21 cellular contexts compared by ENCODE assay signal in genomic region chr1:210776722-210777121, GRCh38.
DNase-seq lines count a peak whose midpoint lies in the region; ATAC-seq and TF ChIP-seq lines count a peak whose summit lies in the region.
"Had no signal": no experiment of that assay in that cellular context is flagged by ENCODE, and none has a peak within 500 bp of the region (broad histone marks: within the 10 kb centered on the region; RNA-seq: fewer than 3 reads in every experiment).

No MANE protein-coding gene starts in this region.

- no peaks in the 10 kb centered on the region for H3K36me3 ChIP-seq in esophagus muscularis mucosa
- H3K36me3 ChIP-seq: BE2C, BLaER1 had no signal

- H3K4me3 Mint-ChIP-seq in activated naive CD8-positive, alpha-beta T cell treated with anti-CD3 and anti-CD28 coated beads for 36 hours = no peak overlapping the region
- H3K4me3 Mint-ChIP-seq: CD14-positive monocyte; CD4-positive, alpha-beta memory T cell; CD4-positive, CD25-positive, alpha-beta regulatory T cell; CD8-positive, alpha-beta memory T cell had no signal

- WGBS in esophagus muscularis mucosa = 75% methylated on average over 3 of the region's 3 CpGs

- no peaks in the 10 kb centered on the region for H3K4me1 Mint-ChIP-seq in activated naive CD8-positive, alpha-beta T cell treated with anti-CD3 and anti-CD28 coated beads for 36 hours
- H3K4me1 Mint-ChIP-seq: CD14-positive monocyte; CD4-positive, alpha-beta memory T cell; CD4-positive, CD25-positive, alpha-beta regulatory T cell; CD8-positive, alpha-beta memory T cell had no signal

- H3K27ac ChIP-seq in esophagus muscularis mucosa (replicated peaks in 1 of 4) = no peak overlapping the region
- H3K27ac ChIP-seq: BLaER1 had no signal

- intact Hi-C loops in esophagus muscularis mucosa (cut with DNase I) = no loop called here

- H3K4me1 ChIP-seq in esophagus muscularis mucosa = peaks cover 0 to 8% (median 0%) of the 10 kb centered on the region in 4 donors
- H3K4me1 ChIP-seq: BE2C, BLaER1 had no signal

- no peaks in the 10 kb centered on the region for H3K9me3 ChIP-seq in esophagus muscularis mucosa
- H3K9me3 ChIP-seq: BE2C, BLaER1 had no signal

- DNase-seq in NCI-H1694 treated with DMSO at 0.1 percent for 48 hours (lab: John Stamatoyannopoulos, UW) = peak; percentile 32
- no peak for DNase-seq in NCI-H1694 (lab: John Stamatoyannopoulos, UW)
- peak; percentile 61 for DNase-seq in cerebellar cortex (ENCODE audit: low spot score)
- peak; percentile 12 for DNase-seq in esophagus muscularis mucosa (ENCODE audit: extremely low spot score)
- no peak for DNase-seq in activated naive CD8-positive, alpha-beta T cell treated with anti-CD3 and anti-CD28 coated beads for 36 hours
- DNase-seq: 8988T; ACHN; BE2C; CD4-positive, alpha-beta memory T cell; CD4-positive, CD25-positive, alpha-beta regulatory T cell; CD8-positive, alpha-beta memory T cell; COR-L47; DMS153; DMS53; DMS79; DND-41; EL; GF-D8 had no signal

- H3K27me3 ChIP-seq in esophagus muscularis mucosa = no peaks in the 10 kb centered on the region
- H3K27me3 ChIP-seq: BE2C, BLaER1 had no signal

- no peak for TF ChIP-seq EP300 in esophagus muscularis mucosa (IDR thresholded peaks at IDR 0.05)

- no peak for TF ChIP-seq POLR2A in esophagus muscularis mucosa (IDR thresholded peaks at IDR 0.05; ENCODE audit: low read depth)

- no peak for ATAC-seq in GM21723 (IDR thresholded peaks at IDR 0.05; ENCODE audit: unreplicated experiment)

- no peak overlapping the region for H3K27ac Mint-ChIP-seq in activated naive CD8-positive, alpha-beta T cell treated with anti-CD3 and anti-CD28 coated beads for 36 hours
- H3K27ac Mint-ChIP-seq: CD14-positive monocyte; CD4-positive, alpha-beta memory T cell; CD8-positive, alpha-beta memory T cell had no signal

- H3K9me3 Mint-ChIP-seq in activated naive CD8-positive, alpha-beta T cell treated with anti-CD3 and anti-CD28 coated beads for 36 hours = no peaks in the 10 kb centered on the region
- H3K9me3 Mint-ChIP-seq: CD8-positive, alpha-beta memory T cell had no signal

- H3K27me3 Mint-ChIP-seq in activated naive CD8-positive, alpha-beta T cell treated with anti-CD3 and anti-CD28 coated beads for 36 hours = peaks cover 5% of the 10 kb centered on the region

- TF ChIP-seq CTCF in esophagus muscularis mucosa (IDR thresholded peaks at IDR 0.05) = no peak

- H3K4me3 ChIP-seq in esophagus muscularis mucosa = no peak overlapping the region
- H3K4me3 ChIP-seq: BLaER1 had no signal

- no peaks in the 10 kb centered on the region for H3K36me3 Mint-ChIP-seq in activated naive CD8-positive, alpha-beta T cell treated with anti-CD3 and anti-CD28 coated beads for 36 hours
- H3K36me3 Mint-ChIP-seq: CD14-positive monocyte; CD4-positive, alpha-beta memory T cell; CD4-positive, CD25-positive, alpha-beta regulatory T cell; CD8-positive, alpha-beta memory T cell had no signal

Comparison
In these comparisons a context has a peak if more than half of its experiments do, and no peak if none do; other contexts are left out.
1. DNase-seq: peak in NCI-H1694 treated with DMSO at 0.1 percent for 48 hours (single experiment), cerebellar cortex (single experiment) and esophagus muscularis mucosa (single experiment); none in NCI-H1694 (single experiment) and activated naive CD8-positive, alpha-beta T cell treated with anti-CD3 and anti-CD28 coated beads for 36 hours (single experiment).